11 cellular contexts compared by ENCODE assay signal in the genomic region with DNA sequence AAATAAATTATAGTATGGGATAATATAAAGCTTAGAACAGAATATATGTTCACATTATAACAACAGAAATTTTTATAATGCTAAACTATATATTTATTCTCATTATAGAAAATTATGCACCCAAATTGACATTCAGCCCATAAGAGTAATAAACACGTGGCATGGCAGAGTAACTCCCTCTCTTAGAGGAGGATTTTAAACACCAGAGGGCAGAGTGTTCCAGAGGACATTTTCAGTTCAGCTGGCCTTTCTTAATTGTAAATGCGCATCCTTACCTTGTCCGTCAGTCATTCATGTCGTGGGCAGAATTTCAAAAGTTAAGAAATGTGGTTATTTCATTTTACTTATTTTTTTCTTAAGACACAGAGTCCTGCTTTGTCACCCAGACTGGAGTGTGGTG.
DNase-seq lines count a peak whose midpoint lies in the region; ATAC-seq and TF ChIP-seq lines count a peak whose summit lies in the region.
"Had no signal": no experiment of that assay in that cellular context is flagged by ENCODE, and none has a peak within 500 bp of the region (broad histone marks: within the 10 kb centered on the region; RNA-seq: fewer than 3 reads in every experiment).

No MANE protein-coding gene starts in this region.

- DNase-seq in GM06990 (ENCODE audit: extremely low read depth, insufficient read length): no peak
- peak; percentile 18 for DNase-seq in LHCN-M2 (ENCODE audit: low read depth)
- peak; percentile 3 for DNase-seq in cerebellar cortex (ENCODE audit: low spot score)
- DNase-seq in neural crest cell (ENCODE audit: low read depth, low spot score): no peak
- no peak for DNase-seq in NCI-H524 treated with DMSO at 0.1 percent for 48 hours (lab: John Stamatoyannopoulos, UW)
- DNase-seq: activated CD4-positive, alpha-beta T cell treated with anti-CD3 and anti-CD28 coated beads, Interleukin-2, amount 50 U/mL, for 1 hour; NCI-H1105 had no signal

- no peak overlapping the region for H3K4me3 ChIP-seq in GM06990 (replicated peaks; ENCODE audit: low read depth, low read length)

- H3K27ac Mint-ChIP-seq in neural crest cell (ENCODE audit: unreplicated experiment): no peak overlapping the region
- H3K27ac Mint-ChIP-seq: activated naive CD8-positive, alpha-beta T cell had no signal

- H3K4me3 Mint-ChIP-seq in neural crest cell: no peak overlapping the region
- H3K4me3 Mint-ChIP-seq: activated naive CD8-positive, alpha-beta T cell had no signal

- H3K4me1 Mint-ChIP-seq in neural crest cell: peaks cover 21% of the 10 kb centered on the region

- no peaks in the 10 kb centered on the region for H3K36me3 ChIP-seq in GM06990 (ENCODE audit: control insufficient read depth, insufficient read depth, low read length)

- no peak for ATAC-seq in GM19452 (IDR thresholded peaks at IDR 0.05; ENCODE audit: unreplicated experiment)
- no peak for ATAC-seq in HG03097 (IDR thresholded peaks at IDR 0.05; ENCODE audit: low FRiP score, unreplicated experiment)
- ATAC-seq in HG03039 (IDR thresholded peaks at IDR 0.05; ENCODE audit: unreplicated experiment): no peak

- H3K9me3 Mint-ChIP-seq in neural crest cell: no peaks in the 10 kb centered on the region

- H3K36me3 Mint-ChIP-seq in neural crest cell (ENCODE audit: low read depth): no peaks in the 10 kb centered on the region
- H3K36me3 Mint-ChIP-seq: activated naive CD8-positive, alpha-beta T cell had no signal

- TF ChIP-seq CTCF in GM06990 (IDR thresholded peaks at IDR 0.05; ENCODE audit: insufficient read depth, low read length, poor library complexity, severe bottlenecking) (peak; percentile 25), neural crest cell (conservative IDR thresholded peaks at IDR 0.05) (peak; percentile 45)

- no peaks in the 10 kb centered on the region for H3K27me3 ChIP-seq in GM06990 (replicated peaks; ENCODE audit: control insufficient read depth, insufficient read depth, low read length)

- no peaks in the 10 kb centered on the region for H3K27me3 Mint-ChIP-seq in neural crest cell (ENCODE audit: low read depth)
- H3K27me3 Mint-ChIP-seq: activated naive CD8-positive, alpha-beta T cell had no signal

Comparison
In these comparisons a context has a peak if more than half of its experiments do, and no peak if none do; other contexts are left out.
1. DNase-seq: peak in LHCN-M2 (single experiment) and cerebellar cortex (single experiment); none in GM06990 (single experiment), neural crest cell (single experiment) and NCI-H524 treated with DMSO at 0.1 percent for 48 hours (single experiment).